In the genomic region with DNA sequence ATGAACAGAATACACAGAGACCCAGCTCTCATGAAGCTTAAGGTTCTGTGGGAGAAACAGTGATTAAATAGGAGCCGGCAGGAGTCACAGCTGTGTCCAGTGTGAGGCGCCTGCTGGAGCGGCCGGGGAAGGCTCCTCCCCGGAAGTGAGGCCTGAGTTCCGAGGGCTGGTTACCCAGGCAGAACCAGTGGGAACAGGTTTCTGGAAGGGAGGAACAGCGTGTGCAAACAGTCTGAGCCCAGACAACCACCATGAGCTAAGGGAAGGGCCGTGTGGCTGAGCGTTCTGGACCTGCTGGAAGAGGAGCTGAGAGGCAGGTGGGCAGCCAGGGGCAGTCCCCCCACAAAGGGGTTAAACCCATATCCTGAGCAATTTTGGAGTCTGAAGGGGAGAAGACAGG, we compare ENCODE assay signal across 20 cellular contexts.
"Had no signal": no experiment of that assay in that cellular context is flagged by ENCODE, and none has a peak within 500 bp of the region (broad histone marks: within the 10 kb centered on the region; RNA-seq: fewer than 3 reads in every experiment).

No MANE protein-coding gene starts in this region.

- H3K4me3 Mint-ChIP-seq: activated T-cell treated with anti-CD3 and anti-CD28 coated beads, Interleukin-2, amount 50 U/mL, for 4 hours; neural crest cell; stimulated activated effector memory CD8-positive, alpha-beta T cell treated with anti-CD3 and anti-CD28 coated beads, Interleukin-12 subunit alpha, Interleukin-12 subunit beta, amount 100 ng/mL, for 72 hours; T-helper 1 cell treated with Interleukin-12 subunit alpha and Interleukin-12 subunit beta and Interleukin-4 antibody, amounts not matched to agents 30 μg/mL and 1 μg/mL, for 36 hours had no signal

- DNase-seq: activated CD4-positive, alpha-beta T cell treated with anti-CD3 and anti-CD28 coated beads, Interleukin-2, amount 50 U/mL, for 1 hour; activated CD8-positive, alpha-beta memory T cell treated with anti-CD3 and anti-CD28 coated beads, Interleukin-2, amount 50 U/mL, for 4 hours; activated naive CD4-positive, alpha-beta T cell treated with anti-CD3 and anti-CD28 coated beads, Interleukin-2, amount 50 U/mL, for 16 hours; activated T-cell treated with anti-CD3 and anti-CD28 coated beads, Interleukin-2, amount 50 U/mL, for 4 hours; erythroblast; gastrocnemius medialis; heart left ventricle; mammary epithelial cell; psoas muscle; stimulated activated CD4-positive, alpha-beta T cell treated with anti-CD3 and anti-CD28 coated beads, Interleukin-4, amount 100 ng/mL, for 24 hours had no signal

- H3K4me1 Mint-ChIP-seq: stimulated activated effector memory CD8-positive, alpha-beta T cell treated with anti-CD3 and anti-CD28 coated beads, Interleukin-12 subunit alpha, Interleukin-12 subunit beta, amount 100 ng/mL, for 72 hours had no signal

- ATAC-seq: activated CD4-positive, CD25-positive, alpha-beta regulatory T cell treated with anti-CD3 and anti-CD28 coated beads, Interleukin-2, amount 50 U/mL, for 24 hours; activated T-cell treated with anti-CD3 and anti-CD28 coated beads, Interleukin-2, amount 50 U/mL, for 4 hours; gastrocnemius medialis; left lobe of liver; psoas muscle; sciatic nerve had no signal

- H3K36me3 Mint-ChIP-seq: stimulated activated effector memory CD8-positive, alpha-beta T cell treated with anti-CD3 and anti-CD28 coated beads, Interleukin-12 subunit alpha, Interleukin-12 subunit beta, amount 100 ng/mL, for 72 hours had no signal

- H3K27ac ChIP-seq: ascending aorta, coronary artery, gastrocnemius medialis, heart left ventricle, psoas muscle, thoracic aorta, upper lobe of left lung had no signal

- H3K9me3 Mint-ChIP-seq: activated T-cell treated with anti-CD3 and anti-CD28 coated beads, Interleukin-2, amount 50 U/mL, for 4 hours; stimulated activated effector memory CD8-positive, alpha-beta T cell treated with anti-CD3 and anti-CD28 coated beads, Interleukin-12 subunit alpha, Interleukin-12 subunit beta, amount 100 ng/mL, for 72 hours; T-helper 1 cell treated with Interleukin-12 subunit alpha and Interleukin-12 subunit beta and Interleukin-4 antibody, amounts not matched to agents 30 μg/mL and 1 μg/mL, for 36 hours had no signal

- H3K27ac Mint-ChIP-seq: stimulated activated effector memory CD8-positive, alpha-beta T cell treated with anti-CD3 and anti-CD28 coated beads, Interleukin-12 subunit alpha, Interleukin-12 subunit beta, amount 100 ng/mL, for 72 hours; T-helper 1 cell treated with Interleukin-12 subunit alpha and Interleukin-12 subunit beta and Interleukin-4 antibody, amounts not matched to agents 30 μg/mL and 1 μg/mL, for 36 hours had no signal
